ENCODE assay signal across 12 cellular contexts in genomic region chr16:11666108-11667055, GRCh38. TPM values are rescaled to one million over a fixed set of nuclear protein-coding genes. Genes with fewer than 3 reads are reported as not detected.
DNase-seq lines count a peak whose midpoint lies in the region; ATAC-seq, FAIRE-seq and TF ChIP-seq lines count a peak whose summit lies in the region.
"Had no signal": no experiment of that assay in that cellular context is flagged by ENCODE, and none has a peak within 500 bp of the region (broad histone marks: within the 10 kb centered on the region; RNA-seq: fewer than 3 reads in every experiment).

No MANE protein-coding gene starts in this region.

- peak overlapping the region; percentile 9 for H2BK15ac ChIP-seq in mesenchymal stem cell (ENCODE audit: low read depth, poor library complexity, severe bottlenecking)

- no peak overlapping the region for H2AFZ ChIP-seq in mesenchymal stem cell (ENCODE audit: low read depth, low read length)
- H2AFZ ChIP-seq: PC-9 had no signal

- H3K14ac ChIP-seq in mesenchymal stem cell (ENCODE audit: low read length in 2 of 2), result no peak overlapping the region

- DNase-seq in A549 (ENCODE audit: low read depth in 1 of 2, low spot score in 1 of 2) (no peak), WTC11 (ENCODE audit: low spot score) (no peak), mesenchymal stem cell (no peak), GM10266 (ENCODE audit: extremely low spot score) (no peak)
- DNase-seq in CD8-positive, alpha-beta T cell, result no peak
- DNase-seq: esophagus squamous epithelium, NCI-H1694 treated with DMSO at 0.1 percent for 48 hours, PC-9 had no signal

- FAIRE-seq in A549 (lab: Jason Lieb, UNC), result no peak
- FAIRE-seq: H54 had no signal

- 91% methylated on average over 14 of the region's 14 CpGs for WGBS in A549 (ENCODE audit: missing lambda C conversion rate)
- 88% methylated on average over 11 of the region's 14 CpGs for WGBS in mesenchymal stem cell

- no peak for ATAC-seq in A549
- ATAC-seq in CD8-positive, alpha-beta T cell, result no peak
- no peak for ATAC-seq in WTC11
- no peak for ATAC-seq in HG02798 (IDR thresholded peaks at IDR 0.05; ENCODE audit: poor library complexity, unreplicated experiment)
- ATAC-seq in GM18520 (IDR thresholded peaks at IDR 0.05; ENCODE audit: unreplicated experiment), result no peak
- no peak for ATAC-seq in HG02981 (IDR thresholded peaks at IDR 0.05; ENCODE audit: unreplicated experiment)

- TF ChIP-seq POLR2A in A549 (IDR thresholded peaks at IDR 0.05; ENCODE audit: low read length), result no peak

- H3K18ac ChIP-seq in mesenchymal stem cell (ENCODE audit: low read depth in 1 of 2, low read length in 2 of 2), result no peak overlapping the region

- H3K9ac ChIP-seq in mesenchymal stem cell (ENCODE audit: low read length), result no peak overlapping the region

- TF ChIP-seq RAD21 in A549 (conservative IDR thresholded peaks at IDR 0.05 in 1 of 2, IDR thresholded peaks at IDR 0.05 in 1 of 2), result no peak

- intact Hi-C loops in CD8-positive, alpha-beta T cell (cut with DNase I, micrococcal nuclease), result loop anchor here (5.0 kb wide), 4 partner anchors 44 to 246 kb away; partner anchors contain the start of genes TXNDC11 (in 1 of the 2) and ZC3H7A (in 1 of the 2)

- H3K9me3 ChIP-seq in A549 (no peaks in the 10 kb centered on the region), mesenchymal stem cell (ENCODE audit: control insufficient read depth, low read length) (no peaks in the 10 kb centered on the region)
- no peaks in the 10 kb centered on the region for H3K9me3 ChIP-seq in CD8-positive, alpha-beta T cell (ENCODE audit: low read length)
- H3K9me3 ChIP-seq: esophagus squamous epithelium had no signal

- H3K27me3 Mint-ChIP-seq in CD8-positive, alpha-beta T cell (ENCODE audit: low read depth), result no peaks in the 10 kb centered on the region
- peaks cover 3% of the 10 kb centered on the region; the same call in 1 of the 2 replicates for H3K27me3 Mint-ChIP-seq in WTC11 (ENCODE audit: low read depth)

- H3K36me3 ChIP-seq in CD8-positive, alpha-beta T cell (ENCODE audit: insufficient read depth, low read length), result no peaks in the 10 kb centered on the region
- H3K36me3 ChIP-seq in mesenchymal stem cell (ENCODE audit: control insufficient read depth in 1 of 2, insufficient read depth in 2 of 2, low read depth in 1 of 2, low read length in 2 of 2), result peaks cover 0 to 2% of the 10 kb centered on the region in 2 experiments
- H3K36me3 ChIP-seq: esophagus squamous epithelium had no signal

- H4K8ac ChIP-seq in mesenchymal stem cell (ENCODE audit: low read length), result no peak overlapping the region

- H2BK120ac ChIP-seq in mesenchymal stem cell (ENCODE audit: low read depth, low read length), result no peak overlapping the region

- no peak overlapping the region for H3K4ac ChIP-seq in mesenchymal stem cell (ENCODE audit: low read depth in 1 of 2, low read length in 2 of 2)

- peak overlapping the region; percentile 85 for H3K27ac Mint-ChIP-seq in CD8-positive, alpha-beta T cell
- H3K27ac Mint-ChIP-seq in WTC11, result peak overlapping the region; percentile 83; the same call in 1 of the 2 replicates

- no peak overlapping the region for H2BK12ac ChIP-seq in mesenchymal stem cell (ENCODE audit: low read length in 2 of 2)

- H2BK5ac ChIP-seq in mesenchymal stem cell (ENCODE audit: low read depth, low read length, poor library complexity, severe bottlenecking), result no peak overlapping the region

- peak overlapping the region; percentile 73 for H3K4me3 Mint-ChIP-seq in CD8-positive, alpha-beta T cell
- H3K4me3 Mint-ChIP-seq in WTC11, result peak overlapping the region; percentile 51; the same call in 1 of the 2 replicates

- H3K4me1 ChIP-seq in A549 (peaks cover 19% of the 10 kb centered on the region), mesenchymal stem cell (ENCODE audit: control insufficient read depth, insufficient read depth, low read depth, low read length) (peaks cover 19% of the 10 kb centered on the region)
- H3K4me1 ChIP-seq in CD8-positive, alpha-beta T cell (ENCODE audit: insufficient read depth, low read length), result peaks cover 75% of the 10 kb centered on the region

- peak overlapping the region; percentile 13 to 34; a peak in 2 of 6 replicates for H3K27ac ChIP-seq in A549
- H3K27ac ChIP-seq in CD8-positive, alpha-beta T cell (ENCODE audit: low read depth, low read length), result no peak overlapping the region
- no peak overlapping the region for H3K27ac ChIP-seq in mesenchymal stem cell (ENCODE audit: low read length, poor library complexity, severe bottlenecking)
- H3K27ac ChIP-seq: PC-9 had no signal

- no peak overlapping the region for H4K91ac ChIP-seq in mesenchymal stem cell (ENCODE audit: low read length)

- TF ChIP-seq CTCF in A549 (IDR thresholded peaks at IDR 0.05), result no peak
- TF ChIP-seq CTCF in CD8-positive, alpha-beta T cell (IDR thresholded peaks at IDR 0.05), result no peak
- no peak for TF ChIP-seq CTCF in WTC11 (IDR thresholded peaks at IDR 0.05)
- no peak for TF ChIP-seq CTCF in GM10266 (IDR thresholded peaks at IDR 0.05; ENCODE audit: control insufficient read depth, insufficient read depth, low read depth, missing control alignments)

- TF ChIP-seq EP300 in A549 (IDR thresholded peaks at IDR 0.05), result no peak

- H2AK5ac ChIP-seq in mesenchymal stem cell (ENCODE audit: low read length, severe bottlenecking), result no peak overlapping the region

- no peaks in the 10 kb centered on the region for H3K9me3 Mint-ChIP-seq in CD8-positive, alpha-beta T cell
- no peaks in the 10 kb centered on the region for H3K9me3 Mint-ChIP-seq in WTC11

- H3K4me2 ChIP-seq in A549 (no peak overlapping the region), mesenchymal stem cell (ENCODE audit: low read length, poor library complexity, severe bottlenecking) (no peak overlapping the region)
- H3K4me2 ChIP-seq: PC-9 had no signal

- peaks cover 2% of the 10 kb centered on the region for H3K36me3 Mint-ChIP-seq in CD8-positive, alpha-beta T cell
- H3K36me3 Mint-ChIP-seq in WTC11, result no peaks in the 10 kb centered on the region

- H3K79me1 ChIP-seq in mesenchymal stem cell (replicated peaks; ENCODE audit: low read length, poor library complexity, severe bottlenecking), result peaks cover 24% of the 10 kb centered on the region

- H3K4me1 Mint-ChIP-seq in CD8-positive, alpha-beta T cell (ENCODE audit: low read depth), result peaks cover 65% of the 10 kb centered on the region
- peaks cover 54% of the 10 kb centered on the region for H3K4me1 Mint-ChIP-seq in WTC11

- H3K4me3 ChIP-seq in A549 (no peak overlapping the region), mesenchymal stem cell (ENCODE audit: insufficient read depth in 1 of 2, low read depth in 1 of 2, low read length in 2 of 2) (no peak overlapping the region)
- no peak overlapping the region for H3K4me3 ChIP-seq in CD8-positive, alpha-beta T cell (ENCODE audit: low read depth, low read length)
- H3K4me3 ChIP-seq: esophagus squamous epithelium, PC-9 had no signal

- CTCF ChIA-PET in A549 (lab: Yijun Ruan, JAX) (interaction anchor here (0.7 to 1.9 kb wide), 10 partner anchors 11 to 702 kb away, joined by 3 to 8 read pairs (median 3); no protein-coding TSS in a partner anchor), WTC11 (lab: Charles Lee) (interaction anchor here (0.6 to 4.1 kb wide), 13 partner anchors 8 to 410 kb away, joined by 3 to 22 read pairs (median 5); partner anchors contain the start of gene SOCS1)
- CTCF ChIA-PET in CD8-positive, alpha-beta T cell (lab: Charles Lee), result interaction anchor here (0.6 to 4.8 kb wide), 7 partner anchors 26 to 1150 kb away, joined by 3 to 25 read pairs (median 5); no protein-coding TSS in a partner anchor

- no peak overlapping the region for H3K23ac ChIP-seq in mesenchymal stem cell (ENCODE audit: low read length in 2 of 2)

- no peaks in the 10 kb centered on the region for H3K27me3 ChIP-seq in CD8-positive, alpha-beta T cell (ENCODE audit: insufficient read depth, low read length)
- H3K27me3 ChIP-seq in mesenchymal stem cell (ENCODE audit: control insufficient read depth in 1 of 2, insufficient read depth in 1 of 2, low read length in 2 of 2), result no peaks in the 10 kb centered on the region
- H3K27me3 ChIP-seq: esophagus squamous epithelium had no signal

- POLR2A ChIA-PET in A549 (lab: Yijun Ruan, JAX) (interaction anchor here (0.6 kb wide), 1 partner anchor 26 kb away, joined by 3 read pairs; no protein-coding TSS in a partner anchor), WTC11 (lab: Charles Lee) (interaction anchor here (0.5 to 1.6 kb wide), 3 partner anchors 10 to 150 kb away, joined by 4 to 8 read pairs (median 4); no protein-coding TSS in a partner anchor)
- POLR2A ChIA-PET in CD8-positive, alpha-beta T cell (lab: Charles Lee), result interaction anchor here (0.6 to 1.5 kb wide), 4 partner anchors 27 to 131 kb away, joined by 3 to 5 read pairs (median 3); partner anchors contain the start of gene ZC3H7A

TF ChIP-seq in A549, 52 proteins besides CTCF, POLR2A, EP300 and RAD21 (continues in another document):
- TF ChIP-seq NFE2L2 (conservative IDR thresholded peaks at IDR 0.05; ENCODE audit: low read length), result no peak
- TF ChIP-seq RCOR1 (IDR thresholded peaks at IDR 0.05; ENCODE audit: low read depth, low read length), result no peak
- no peak for TF ChIP-seq E2F6 (IDR thresholded peaks at IDR 0.05; ENCODE audit: borderline replicate concordance, low read depth)

TF ChIP-seq in WTC11, 78 proteins besides CTCF, POLR2A, EP300 and RAD21 (continues in another document):
- TF ChIP-seq FOXP4 (CRISPR knock-in tag; IDR thresholded peaks at IDR 0.05) (no peak), TEAD1 (CRISPR knock-in tag; IDR thresholded peaks at IDR 0.05) (no peak), JUN (CRISPR knock-in tag; IDR thresholded peaks at IDR 0.05) (no peak)

RNA-seq across cellular contexts. Expression of gene SNN, which starts 1.9 kb away (rescaled TPM):
- polyA plus RNA-seq in A549 (2011; rRNA removed) (6.3 and 6.7 TPM in 2 replicates), A549 (2017; fragmentation: RNase III; extraction: RNeasy Plus Mini Kit Qiagen cat#74134 plus additional on column Dnase treatment) (8.9 to 10.7 TPM (median 9.7 TPM) in 3 replicates)
- polyA plus RNA-seq in A549 (2012; cell fraction: cytosol; rRNA removed), result 5.9 and 8.5 TPM in 2 replicates
- 3.6 and 5.0 TPM in 2 replicates for polyA plus RNA-seq in A549 (2012; cell fraction: nucleus; rRNA removed)
- 4.3 and 4.4 TPM in 2 replicates for polyA minus RNA-seq in A549 (2011; rRNA and poly(A)+ RNA removed)
- total RNA-seq in CD8-positive, alpha-beta T cell, result 100 to 1,000 TPM; 105 to 107 TPM
- 54.2 to 65.2 TPM (median 56.2 TPM) in 3 replicates for total RNA-seq in WTC11 (2021)
- 10.0 TPM for polyA plus RNA-seq in mesenchymal stem cell (2013, experiment 1 of 2)
- 10.1 TPM for polyA plus RNA-seq in mesenchymal stem cell (2013, experiment 2 of 2)

Comparison
In these comparisons a context has a peak if more than half of its experiments do, and no peak if none do; other contexts are left out.
1. H3K27ac ChIP-seq: peak in A549 (2 of 2); none in CD8-positive, alpha-beta T cell (single experiment) and mesenchymal stem cell (single experiment).